1 cellular context compared by ENCODE assay signal in the genomic region with DNA sequence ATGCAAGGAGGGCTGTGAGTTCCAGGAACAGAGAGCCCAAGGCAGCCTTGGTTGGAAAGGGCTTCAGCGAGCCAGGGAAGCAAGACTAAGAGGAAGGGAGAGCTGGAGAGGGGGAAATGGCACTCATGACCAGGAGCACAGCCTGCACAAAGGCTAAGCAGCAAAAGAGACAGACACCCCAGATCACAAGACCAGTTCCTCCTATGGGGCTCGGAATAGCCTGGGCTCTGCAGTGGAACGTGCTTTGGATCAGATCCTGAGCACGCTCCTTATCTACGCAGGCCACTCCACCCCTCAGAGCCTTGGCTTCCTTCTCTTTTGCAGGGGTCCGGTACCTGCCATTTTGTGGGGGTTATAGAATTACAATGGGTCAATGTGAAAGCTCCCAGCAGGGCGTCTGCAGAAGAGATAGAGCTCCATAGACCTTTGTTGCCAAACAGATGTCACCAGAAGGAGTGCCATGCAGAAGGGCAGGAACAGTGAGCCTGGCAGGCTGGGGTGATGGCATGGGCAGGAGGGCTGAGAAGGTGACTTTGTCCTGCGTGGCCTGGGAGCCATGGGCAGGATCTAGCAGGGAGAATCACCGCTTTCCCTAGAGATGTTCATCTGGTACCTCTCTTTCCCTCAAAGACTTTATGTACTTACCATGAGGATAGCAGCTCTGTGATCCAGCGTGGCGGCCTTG.
TF ChIP-seq lines count a peak whose summit lies in the region.

No MANE protein-coding gene starts in this region.

TF ChIP-seq in GM23338, 12 proteins besides CTCF, POLR2A, EP300 and RAD21:
- TF ChIP-seq, protein P1, sequence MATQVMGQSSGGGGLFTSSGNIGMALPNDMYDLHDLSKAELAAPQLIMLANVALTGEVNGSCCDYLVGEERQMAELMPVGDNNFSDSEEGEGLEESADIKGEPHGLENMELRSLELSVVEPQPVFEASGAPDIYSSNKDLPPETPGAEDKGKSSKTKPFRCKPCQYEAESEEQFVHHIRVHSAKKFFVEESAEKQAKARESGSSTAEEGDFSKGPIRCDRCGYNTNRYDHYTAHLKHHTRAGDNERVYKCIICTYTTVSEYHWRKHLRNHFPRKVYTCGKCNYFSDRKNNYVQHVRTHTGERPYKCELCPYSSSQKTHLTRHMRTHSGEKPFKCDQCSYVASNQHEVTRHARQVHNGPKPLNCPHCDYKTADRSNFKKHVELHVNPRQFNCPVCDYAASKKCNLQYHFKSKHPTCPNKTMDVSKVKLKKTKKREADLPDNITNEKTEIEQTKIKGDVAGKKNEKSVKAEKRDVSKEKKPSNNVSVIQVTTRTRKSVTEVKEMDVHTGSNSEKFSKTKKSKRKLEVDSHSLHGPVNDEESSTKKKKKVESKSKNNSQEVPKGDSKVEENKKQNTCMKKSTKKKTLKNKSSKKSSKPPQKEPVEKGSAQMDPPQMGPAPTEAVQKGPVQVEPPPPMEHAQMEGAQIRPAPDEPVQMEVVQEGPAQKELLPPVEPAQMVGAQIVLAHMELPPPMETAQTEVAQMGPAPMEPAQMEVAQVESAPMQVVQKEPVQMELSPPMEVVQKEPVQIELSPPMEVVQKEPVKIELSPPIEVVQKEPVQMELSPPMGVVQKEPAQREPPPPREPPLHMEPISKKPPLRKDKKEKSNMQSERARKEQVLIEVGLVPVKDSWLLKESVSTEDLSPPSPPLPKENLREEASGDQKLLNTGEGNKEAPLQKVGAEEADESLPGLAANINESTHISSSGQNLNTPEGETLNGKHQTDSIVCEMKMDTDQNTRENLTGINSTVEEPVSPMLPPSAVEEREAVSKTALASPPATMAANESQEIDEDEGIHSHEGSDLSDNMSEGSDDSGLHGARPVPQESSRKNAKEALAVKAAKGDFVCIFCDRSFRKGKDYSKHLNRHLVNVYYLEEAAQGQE (IDR thresholded peaks at IDR 0.05; ENCODE audit: unreplicated experiment), result no peak
- TF ChIP-seq CREB1 (CRISPR knock-in tag; IDR thresholded peaks at IDR 0.05; ENCODE audit: low read depth) (no peak), JUNB (IDR thresholded peaks at IDR 0.05; ENCODE audit: unreplicated experiment) (no peak), ZNF114 (CRISPR knock-in tag; IDR thresholded peaks at IDR 0.05) (no peak), EZH2phosphoT487 (IDR thresholded peaks at IDR 0.05; ENCODE audit: unreplicated experiment) (no peak)
